1 cellular context compared by ENCODE assay signal in the genomic region with DNA sequence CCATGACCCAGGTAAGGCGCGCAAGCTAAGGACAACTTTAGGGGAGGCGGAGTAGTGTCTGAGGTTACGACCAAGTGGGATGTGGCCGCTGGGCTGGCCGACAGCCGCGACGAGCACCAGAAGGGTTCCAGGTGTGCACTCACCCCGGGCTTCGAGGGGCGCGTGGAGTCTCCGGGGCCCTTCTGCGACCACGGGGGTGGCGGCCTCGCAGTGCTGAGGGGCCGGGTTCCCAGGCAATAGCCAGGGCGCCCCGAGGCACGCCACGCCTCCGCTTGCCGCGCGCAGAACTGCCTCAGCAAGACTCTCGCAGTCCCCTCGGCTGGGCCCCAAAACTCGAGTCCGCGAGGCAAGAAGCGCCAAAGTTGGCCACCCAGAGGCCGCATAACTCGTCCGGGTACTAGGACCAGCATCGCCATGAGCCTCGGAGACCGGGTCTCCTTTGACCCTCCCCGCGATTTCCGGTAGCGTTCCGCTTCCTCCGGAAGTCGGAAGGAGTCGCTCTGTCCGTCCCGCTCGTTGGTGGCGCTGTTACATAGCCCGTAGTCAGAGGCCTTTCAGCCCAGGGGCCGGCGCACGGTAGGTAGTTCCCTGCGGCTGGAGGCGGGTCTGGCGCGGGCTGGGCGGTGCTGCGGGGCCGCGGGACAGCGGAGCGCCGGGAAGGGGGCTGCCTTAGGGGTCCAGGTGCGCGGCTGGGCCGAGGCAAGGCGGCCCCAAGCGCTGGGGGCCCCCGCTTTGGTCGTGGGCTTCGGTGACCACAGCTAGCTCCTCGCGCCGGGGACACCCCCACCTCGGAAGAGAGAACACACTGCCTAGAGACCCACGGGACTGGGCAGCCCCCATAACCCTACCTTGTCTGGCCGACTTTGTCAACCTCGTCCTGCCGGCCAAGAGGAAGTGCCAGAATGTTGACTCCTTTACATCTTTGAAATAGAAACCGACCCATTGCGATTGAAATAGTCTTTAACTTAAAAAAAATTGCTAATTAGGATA.
TF ChIP-seq lines count a peak whose summit lies in the region.

A gene with protein sequence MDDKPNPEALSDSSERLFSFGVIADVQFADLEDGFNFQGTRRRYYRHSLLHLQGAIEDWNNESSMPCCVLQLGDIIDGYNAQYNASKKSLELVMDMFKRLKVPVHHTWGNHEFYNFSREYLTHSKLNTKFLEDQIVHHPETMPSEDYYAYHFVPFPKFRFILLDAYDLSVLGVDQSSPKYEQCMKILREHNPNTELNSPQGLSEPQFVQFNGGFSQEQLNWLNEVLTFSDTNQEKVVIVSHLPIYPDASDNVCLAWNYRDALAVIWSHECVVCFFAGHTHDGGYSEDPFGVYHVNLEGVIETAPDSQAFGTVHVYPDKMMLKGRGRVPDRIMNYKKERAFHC (plus strand): TSS at position 503 of the 990 bp plus-strand sequence. CDS start 7,333 bp downstream, outside the sequence.
A gene (minus strand): TSS at position 442 of the 990 bp plus-strand sequence. CDS start 26 bp downstream, at position 416.

TF ChIP-seq in HepG2, 621 proteins besides CTCF, POLR2A, EP300 and RAD21 (continued from another document and continues in another):
- TF ChIP-seq, protein P1, sequence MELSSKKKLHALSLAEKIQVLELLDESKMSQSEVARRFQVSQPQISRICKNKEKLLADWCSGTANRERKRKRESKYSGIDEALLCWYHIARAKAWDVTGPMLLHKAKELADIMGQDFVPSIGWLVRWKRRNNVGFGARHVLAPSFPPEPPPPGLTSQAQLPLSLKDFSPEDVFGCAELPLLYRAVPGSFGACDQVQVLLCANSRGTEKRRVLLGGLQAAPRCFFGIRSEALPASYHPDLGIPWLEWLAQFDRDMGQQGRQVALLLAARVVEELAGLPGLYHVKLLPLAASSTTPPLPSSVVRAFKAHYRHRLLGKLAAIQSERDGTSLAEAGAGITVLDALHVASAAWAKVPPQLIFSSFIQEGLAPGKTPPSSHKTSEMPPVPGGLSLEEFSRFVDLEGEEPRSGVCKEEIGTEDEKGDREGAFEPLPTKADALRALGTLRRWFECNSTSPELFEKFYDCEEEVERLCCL (CRISPR knock-in tag; IDR thresholded peaks at IDR 0.05; ENCODE audit: borderline replicate concordance), result no peak
- peak; percentile 62; the same call in 1 of the 2 replicates for TF ChIP-seq RXRA (CRISPR knock-in tag; IDR thresholded peaks at IDR 0.05)
- no peak for TF ChIP-seq ZNF17 (CRISPR knock-in tag; IDR thresholded peaks at IDR 0.05)
- no peak; the same call in 1 of the 2 replicates for TF ChIP-seq ZFP1 (CRISPR knock-in tag; IDR thresholded peaks at IDR 0.05)
- TF ChIP-seq, protein P2, sequence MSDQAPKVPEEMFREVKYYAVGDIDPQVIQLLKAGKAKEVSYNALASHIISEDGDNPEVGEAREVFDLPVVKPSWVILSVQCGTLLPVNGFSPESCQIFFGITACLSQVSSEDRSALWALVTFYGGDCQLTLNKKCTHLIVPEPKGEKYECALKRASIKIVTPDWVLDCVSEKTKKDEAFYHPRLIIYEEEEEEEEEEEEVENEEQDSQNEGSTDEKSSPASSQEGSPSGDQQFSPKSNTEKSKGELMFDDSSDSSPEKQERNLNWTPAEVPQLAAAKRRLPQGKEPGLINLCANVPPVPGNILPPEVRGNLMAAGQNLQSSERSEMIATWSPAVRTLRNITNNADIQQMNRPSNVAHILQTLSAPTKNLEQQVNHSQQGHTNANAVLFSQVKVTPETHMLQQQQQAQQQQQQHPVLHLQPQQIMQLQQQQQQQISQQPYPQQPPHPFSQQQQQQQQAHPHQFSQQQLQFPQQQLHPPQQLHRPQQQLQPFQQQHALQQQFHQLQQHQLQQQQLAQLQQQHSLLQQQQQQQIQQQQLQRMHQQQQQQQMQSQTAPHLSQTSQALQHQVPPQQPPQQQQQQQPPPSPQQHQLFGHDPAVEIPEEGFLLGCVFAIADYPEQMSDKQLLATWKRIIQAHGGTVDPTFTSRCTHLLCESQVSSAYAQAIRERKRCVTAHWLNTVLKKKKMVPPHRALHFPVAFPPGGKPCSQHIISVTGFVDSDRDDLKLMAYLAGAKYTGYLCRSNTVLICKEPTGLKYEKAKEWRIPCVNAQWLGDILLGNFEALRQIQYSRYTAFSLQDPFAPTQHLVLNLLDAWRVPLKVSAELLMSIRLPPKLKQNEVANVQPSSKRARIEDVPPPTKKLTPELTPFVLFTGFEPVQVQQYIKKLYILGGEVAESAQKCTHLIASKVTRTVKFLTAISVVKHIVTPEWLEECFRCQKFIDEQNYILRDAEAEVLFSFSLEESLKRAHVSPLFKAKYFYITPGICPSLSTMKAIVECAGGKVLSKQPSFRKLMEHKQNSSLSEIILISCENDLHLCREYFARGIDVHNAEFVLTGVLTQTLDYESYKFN (CRISPR knock-in tag; conservative IDR thresholded peaks at IDR 0.05), result peak; percentile 63
- TF ChIP-seq, protein P3, sequence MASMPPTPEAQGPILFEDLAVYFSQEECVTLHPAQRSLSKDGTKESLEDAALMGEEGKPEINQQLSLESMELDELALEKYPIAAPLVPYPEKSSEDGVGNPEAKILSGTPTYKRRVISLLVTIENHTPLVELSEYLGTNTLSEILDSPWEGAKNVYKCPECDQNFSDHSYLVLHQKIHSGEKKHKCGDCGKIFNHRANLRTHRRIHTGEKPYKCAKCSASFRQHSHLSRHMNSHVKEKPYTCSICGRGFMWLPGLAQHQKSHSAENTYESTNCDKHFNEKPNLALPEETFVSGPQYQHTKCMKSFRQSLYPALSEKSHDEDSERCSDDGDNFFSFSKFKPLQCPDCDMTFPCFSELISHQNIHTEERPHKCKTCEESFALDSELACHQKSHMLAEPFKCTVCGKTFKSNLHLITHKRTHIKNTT (CRISPR knock-in tag; IDR thresholded peaks at IDR 0.05), result no peak
- TF ChIP-seq ZNF605 (CRISPR knock-in tag; IDR thresholded peaks at IDR 0.05), result peak; percentile 58; the same call in 1 of the 2 replicates
- TF ChIP-seq, protein P4, sequence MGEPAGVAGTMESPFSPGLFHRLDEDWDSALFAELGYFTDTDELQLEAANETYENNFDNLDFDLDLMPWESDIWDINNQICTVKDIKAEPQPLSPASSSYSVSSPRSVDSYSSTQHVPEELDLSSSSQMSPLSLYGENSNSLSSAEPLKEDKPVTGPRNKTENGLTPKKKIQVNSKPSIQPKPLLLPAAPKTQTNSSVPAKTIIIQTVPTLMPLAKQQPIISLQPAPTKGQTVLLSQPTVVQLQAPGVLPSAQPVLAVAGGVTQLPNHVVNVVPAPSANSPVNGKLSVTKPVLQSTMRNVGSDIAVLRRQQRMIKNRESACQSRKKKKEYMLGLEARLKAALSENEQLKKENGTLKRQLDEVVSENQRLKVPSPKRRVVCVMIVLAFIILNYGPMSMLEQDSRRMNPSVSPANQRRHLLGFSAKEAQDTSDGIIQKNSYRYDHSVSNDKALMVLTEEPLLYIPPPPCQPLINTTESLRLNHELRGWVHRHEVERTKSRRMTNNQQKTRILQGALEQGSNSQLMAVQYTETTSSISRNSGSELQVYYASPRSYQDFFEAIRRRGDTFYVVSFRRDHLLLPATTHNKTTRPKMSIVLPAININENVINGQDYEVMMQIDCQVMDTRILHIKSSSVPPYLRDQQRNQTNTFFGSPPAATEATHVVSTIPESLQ (CRISPR knock-in tag; conservative IDR thresholded peaks at IDR 0.05), result no peak
- TF ChIP-seq ZNF747 (CRISPR knock-in tag; IDR thresholded peaks at IDR 0.05; ENCODE audit: borderline replicate concordance), result peak; percentile 79
- no peak for TF ChIP-seq ZFP36L1 (CRISPR knock-in tag; IDR thresholded peaks at IDR 0.05)
- TF ChIP-seq PAX8 (CRISPR knock-in tag; IDR thresholded peaks at IDR 0.05; ENCODE audit: borderline replicate concordance), result 0 out of 2 replicates have a peak, but pooled peaks have one; percentile 43
- TF ChIP-seq IRX3 (CRISPR knock-in tag; IDR thresholded peaks at IDR 0.05; ENCODE audit: borderline replicate concordance, low read depth), result no peak
- no peak; the same call in 1 of the 2 replicates for TF ChIP-seq ZNF674 (CRISPR knock-in tag; IDR thresholded peaks at IDR 0.05; ENCODE audit: low read depth)
- TF ChIP-seq NAIF1 (CRISPR knock-in tag; IDR thresholded peaks at IDR 0.05; ENCODE audit: borderline replicate concordance), result no peak
- TF ChIP-seq, protein P5, sequence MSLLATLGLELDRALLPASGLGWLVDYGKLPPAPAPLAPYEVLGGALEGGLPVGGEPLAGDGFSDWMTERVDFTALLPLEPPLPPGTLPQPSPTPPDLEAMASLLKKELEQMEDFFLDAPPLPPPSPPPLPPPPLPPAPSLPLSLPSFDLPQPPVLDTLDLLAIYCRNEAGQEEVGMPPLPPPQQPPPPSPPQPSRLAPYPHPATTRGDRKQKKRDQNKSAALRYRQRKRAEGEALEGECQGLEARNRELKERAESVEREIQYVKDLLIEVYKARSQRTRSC (CRISPR knock-in tag; IDR thresholded peaks at IDR 0.05; ENCODE audit: low read depth), result no peak
- TF ChIP-seq FOXP1 (IDR thresholded peaks at IDR 0.05), result no peak
- peak; percentile 36; the same call in 1 of the 2 replicates for TF ChIP-seq FOXP1 (CRISPR knock-in tag; IDR thresholded peaks at IDR 0.05)
- peak; percentile 57; the same call in 1 of the 2 replicates for TF ChIP-seq GATAD2A (CRISPR knock-in tag; IDR thresholded peaks at IDR 0.05)
- TF ChIP-seq GFI1 (CRISPR knock-in tag; IDR thresholded peaks at IDR 0.05; ENCODE audit: borderline replicate concordance), result 0 out of 2 replicates have a peak, but pooled peaks have one; percentile 44
- TF ChIP-seq, protein P6, sequence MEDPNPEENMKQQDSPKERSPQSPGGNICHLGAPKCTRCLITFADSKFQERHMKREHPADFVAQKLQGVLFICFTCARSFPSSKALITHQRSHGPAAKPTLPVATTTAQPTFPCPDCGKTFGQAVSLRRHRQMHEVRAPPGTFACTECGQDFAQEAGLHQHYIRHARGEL (CRISPR knock-in tag; IDR thresholded peaks at IDR 0.05), result no peak
- no peak for TF ChIP-seq MBNL3 (CRISPR knock-in tag; conservative IDR thresholded peaks at IDR 0.05)
- TF ChIP-seq NFE2L2 (IDR thresholded peaks at IDR 0.05; ENCODE audit: low read length), result no peak
- peak; percentile 54; the same call in 1 of the 2 replicates for TF ChIP-seq ARNTL (CRISPR knock-in tag; IDR thresholded peaks at IDR 0.05)
- no peak for TF ChIP-seq CHD4 (IDR thresholded peaks at IDR 0.05; ENCODE audit: borderline replicate concordance, low read length)
- TF ChIP-seq, protein P7, sequence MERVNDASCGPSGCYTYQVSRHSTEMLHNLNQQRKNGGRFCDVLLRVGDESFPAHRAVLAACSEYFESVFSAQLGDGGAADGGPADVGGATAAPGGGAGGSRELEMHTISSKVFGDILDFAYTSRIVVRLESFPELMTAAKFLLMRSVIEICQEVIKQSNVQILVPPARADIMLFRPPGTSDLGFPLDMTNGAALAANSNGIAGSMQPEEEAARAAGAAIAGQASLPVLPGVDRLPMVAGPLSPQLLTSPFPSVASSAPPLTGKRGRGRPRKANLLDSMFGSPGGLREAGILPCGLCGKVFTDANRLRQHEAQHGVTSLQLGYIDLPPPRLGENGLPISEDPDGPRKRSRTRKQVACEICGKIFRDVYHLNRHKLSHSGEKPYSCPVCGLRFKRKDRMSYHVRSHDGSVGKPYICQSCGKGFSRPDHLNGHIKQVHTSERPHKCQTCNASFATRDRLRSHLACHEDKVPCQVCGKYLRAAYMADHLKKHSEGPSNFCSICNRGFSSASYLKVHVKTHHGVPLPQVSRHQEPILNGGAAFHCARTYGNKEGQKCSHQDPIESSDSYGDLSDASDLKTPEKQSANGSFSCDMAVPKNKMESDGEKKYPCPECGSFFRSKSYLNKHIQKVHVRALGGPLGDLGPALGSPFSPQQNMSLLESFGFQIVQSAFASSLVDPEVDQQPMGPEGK (CRISPR knock-in tag; IDR thresholded peaks at IDR 0.05), result peak; percentile 85
- no peak for TF ChIP-seq ZNF781 (CRISPR knock-in tag; IDR thresholded peaks at IDR 0.05; ENCODE audit: borderline replicate concordance, not compliant biosample characterization)
- TF ChIP-seq NFKBIZ (CRISPR knock-in tag; IDR thresholded peaks at IDR 0.05), result no peak
- TF ChIP-seq TEAD2 (CRISPR knock-in tag; IDR thresholded peaks at IDR 0.05), result no peak
- peak; percentile 96 for TF ChIP-seq RBFOX2 (IDR thresholded peaks at IDR 0.05; ENCODE audit: low read depth, low read length)
- TF ChIP-seq, protein P8, sequence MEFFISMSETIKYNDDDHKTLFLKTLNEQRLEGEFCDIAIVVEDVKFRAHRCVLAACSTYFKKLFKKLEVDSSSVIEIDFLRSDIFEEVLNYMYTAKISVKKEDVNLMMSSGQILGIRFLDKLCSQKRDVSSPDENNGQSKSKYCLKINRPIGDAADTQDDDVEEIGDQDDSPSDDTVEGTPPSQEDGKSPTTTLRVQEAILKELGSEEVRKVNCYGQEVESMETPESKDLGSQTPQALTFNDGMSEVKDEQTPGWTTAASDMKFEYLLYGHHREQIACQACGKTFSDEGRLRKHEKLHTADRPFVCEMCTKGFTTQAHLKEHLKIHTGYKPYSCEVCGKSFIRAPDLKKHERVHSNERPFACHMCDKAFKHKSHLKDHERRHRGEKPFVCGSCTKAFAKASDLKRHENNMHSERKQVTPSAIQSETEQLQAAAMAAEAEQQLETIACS (CRISPR knock-in tag; IDR thresholded peaks at IDR 0.05), result 0 out of 2 replicates have a peak, but pooled peaks have one; percentile 33
- TF ChIP-seq SNAI1 (CRISPR knock-in tag; IDR thresholded peaks at IDR 0.05; ENCODE audit: borderline replicate concordance), result no peak
- TF ChIP-seq, protein P9, sequence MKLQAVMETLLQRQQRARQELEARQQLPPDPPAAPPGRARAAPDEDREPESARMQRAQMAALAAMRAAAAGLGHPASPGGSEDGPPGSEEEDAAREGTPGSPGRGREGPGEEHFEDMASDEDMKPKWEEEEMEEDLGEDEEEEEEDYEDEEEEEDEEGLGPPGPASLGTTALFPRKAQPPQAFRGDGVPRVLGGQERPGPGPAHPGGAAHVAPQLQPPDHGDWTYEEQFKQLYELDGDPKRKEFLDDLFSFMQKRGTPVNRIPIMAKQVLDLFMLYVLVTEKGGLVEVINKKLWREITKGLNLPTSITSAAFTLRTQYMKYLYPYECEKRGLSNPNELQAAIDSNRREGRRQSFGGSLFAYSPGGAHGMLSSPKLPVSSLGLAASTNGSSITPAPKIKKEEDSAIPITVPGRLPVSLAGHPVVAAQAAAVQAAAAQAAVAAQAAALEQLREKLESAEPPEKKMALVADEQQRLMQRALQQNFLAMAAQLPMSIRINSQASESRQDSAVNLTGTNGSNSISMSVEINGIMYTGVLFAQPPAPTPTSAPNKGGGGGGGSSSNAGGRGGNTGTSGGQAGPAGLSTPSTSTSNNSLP (IDR thresholded peaks at IDR 0.05; ENCODE audit: low read depth, low read length), result no peak
- TF ChIP-seq PRMT3 (CRISPR knock-in tag; IDR thresholded peaks at IDR 0.05; ENCODE audit: borderline replicate concordance, low read depth), result no peak
